Comparison of ENCODE assay signal across 17 cellular contexts in genomic region chr11:108796551-108796950, GRCh38.
DNase-seq lines count a peak whose midpoint lies in the region; ATAC-seq and TF ChIP-seq lines count a peak whose summit lies in the region.
"Had no signal": no experiment of that assay in that cellular context is flagged by ENCODE, and none has a peak within 500 bp of the region (broad histone marks: within the 10 kb centered on the region; RNA-seq: fewer than 3 reads in every experiment).

No MANE protein-coding gene starts in this region.

- intact Hi-C loops in colonic mucosa (cut with DNase I), result no loop called here

- no CpG with 5 or more reads among the region's 4 CpGs for WGBS in trophoblast cell (ENCODE audit: extremely low coverage, insufficient coverage, insufficient read length)
- 88 to 92% methylated on average over 2 to 4 of the region's 4 CpGs for WGBS in gastroesophageal sphincter (ENCODE audit: low coverage in 1 of 2), 2 donors

- CTCF ChIA-PET in WTC11 (lab: Charles Lee), result no interaction called here

- no peak for TF ChIP-seq POLR2A in gastroesophageal sphincter (IDR thresholded peaks at IDR 0.05)

- no peak overlapping the region for H3K4me3 Mint-ChIP-seq in WTC11
- H3K4me3 Mint-ChIP-seq: CD14-positive monocyte; CD4-positive, alpha-beta memory T cell; IgD-negative memory B cell had no signal

- H3K27me3 Mint-ChIP-seq in WTC11 (ENCODE audit: low read depth), result no peaks in the 10 kb centered on the region
- H3K27me3 Mint-ChIP-seq: CD4-positive, alpha-beta memory T cell; IgD-negative memory B cell had no signal

- H3K4me2 ChIP-seq in BLaER1 treated with 17β-estradiol and CSF1 and Interleukin-3, amounts not matched to agents 10 nM and 100 nM, result peak overlapping the region; percentile 58 to 76 (median 64); a peak in 18 of 22 replicates
- no peak overlapping the region for H3K4me2 ChIP-seq in trophoblast cell (ENCODE audit: low read length)

- H3K27me3 ChIP-seq in BLaER1 treated with 17β-estradiol and CSF1 and Interleukin-3, amounts not matched to agents 10 nM and 100 nM, result no peaks in the 10 kb centered on the region
- H3K27me3 ChIP-seq in H7 (ENCODE audit: control insufficient read depth, insufficient read depth, low read length) (no peaks in the 10 kb centered on the region), trophoblast cell (ENCODE audit: insufficient read depth, low read length) (no peaks in the 10 kb centered on the region), colonic mucosa (no peaks in the 10 kb centered on the region), gastroesophageal sphincter (no peaks in the 10 kb centered on the region)
- H3K27me3 ChIP-seq: BE2C had no signal

- H3K9ac ChIP-seq in BLaER1 treated with 17β-estradiol and CSF1 and Interleukin-3, amounts not matched to agents 10 nM and 100 nM, result no peak overlapping the region
- H3K9ac ChIP-seq in trophoblast cell (ENCODE audit: low read length) (no peak overlapping the region), colonic mucosa (ENCODE audit: low read depth in 2 of 2, low read length in 2 of 2) (no peak overlapping the region)

- H2AFZ ChIP-seq in trophoblast cell (ENCODE audit: insufficient read depth, low read length, poor library complexity), result no peak overlapping the region

- peaks cover 33% of the 10 kb centered on the region for H3K4me1 Mint-ChIP-seq in WTC11

- H4K8ac ChIP-seq in trophoblast cell (ENCODE audit: low read depth, low read length), result no peak overlapping the region

- no peak overlapping the region for H3K27ac Mint-ChIP-seq in WTC11
- H3K27ac Mint-ChIP-seq: CD14-positive monocyte; CD4-positive, alpha-beta memory T cell; IgD-negative memory B cell had no signal

- H3K79me2 ChIP-seq in trophoblast cell (ENCODE audit: control insufficient read depth, insufficient read depth, low read length, poor library complexity), result no peaks in the 10 kb centered on the region

- no peak overlapping the region for H4K12ac ChIP-seq in trophoblast cell (ENCODE audit: low read depth, low read length)

- H2BK120ac ChIP-seq in trophoblast cell (ENCODE audit: insufficient read depth, low read length, poor library complexity), result no peak overlapping the region

- peaks cover 16 to 28% (median 22%) of the 10 kb centered on the region in 10 experiments for H3K4me1 ChIP-seq in BLaER1 treated with 17β-estradiol and CSF1 and Interleukin-3, amounts not matched to agents 10 nM and 100 nM
- no peaks in the 10 kb centered on the region for H3K4me1 ChIP-seq in trophoblast cell (ENCODE audit: control insufficient read depth in 1 of 2, insufficient read depth in 2 of 2, low read length in 2 of 2)
- no peaks in the 10 kb centered on the region for H3K4me1 ChIP-seq in colonic mucosa
- H3K4me1 ChIP-seq in gastroesophageal sphincter, result no peaks in the 10 kb centered on the region

- no peak overlapping the region for H3K18ac ChIP-seq in trophoblast cell (ENCODE audit: low read length)

- peak; percentile 2 for DNase-seq in H7
- DNase-seq in WTC11 (ENCODE audit: low spot score), result no peak
- no peak for DNase-seq in trophoblast cell
- DNase-seq in colonic mucosa, result no peak
- DNase-seq: ACHN; BE2C; CD4-positive, alpha-beta memory T cell; DMS153; DMS79; GDM1; GOT3; KBM-7 had no signal

- H3K4ac ChIP-seq in trophoblast cell (ENCODE audit: low read depth, low read length), result no peak overlapping the region

- H3K9me3 ChIP-seq in BLaER1 treated with 17β-estradiol and CSF1 and Interleukin-3, amounts not matched to agents 10 nM and 100 nM (replicated peaks in 1 of 11), result peaks cover 0 to 7% (median 0%) of the 10 kb centered on the region in 11 experiments; a peak in 4 of 22 replicates
- H3K9me3 ChIP-seq in trophoblast cell (ENCODE audit: insufficient read depth, low read depth, low read length) (no peaks in the 10 kb centered on the region), colonic mucosa (no peaks in the 10 kb centered on the region), gastroesophageal sphincter (no peaks in the 10 kb centered on the region)
- H3K9me3 ChIP-seq: BE2C had no signal

- no peak overlapping the region for H2BK12ac ChIP-seq in trophoblast cell (ENCODE audit: low read length)

- H3K9me3 Mint-ChIP-seq in WTC11, result peaks cover 3% of the 10 kb centered on the region
- H3K9me3 Mint-ChIP-seq: CD4-positive, alpha-beta memory T cell; IgD-negative memory B cell had no signal

- H3K36me3 ChIP-seq in BLaER1 treated with 17β-estradiol and CSF1 and Interleukin-3, amounts not matched to agents 10 nM and 100 nM, result peaks cover 0 to 6% (median 0%) of the 10 kb centered on the region in 11 experiments; a peak in 1 of 22 replicates
- H3K36me3 ChIP-seq in H7 (replicated peaks; ENCODE audit: control insufficient read depth, insufficient read depth, low read length) (no peaks in the 10 kb centered on the region), trophoblast cell (ENCODE audit: control insufficient read depth in 1 of 2, insufficient read depth in 2 of 2, low read length in 2 of 2) (no peaks in the 10 kb centered on the region), colonic mucosa (no peaks in the 10 kb centered on the region), gastroesophageal sphincter (no peaks in the 10 kb centered on the region)
- H3K36me3 ChIP-seq: BE2C had no signal

- ATAC-seq in WTC11 (peak; percentile 52), gastroesophageal sphincter (no peak)
- ATAC-seq: HCT116 had no signal

- peaks cover 2% of the 10 kb centered on the region; the same call in 1 of the 2 replicates for H3K36me3 Mint-ChIP-seq in WTC11
- H3K36me3 Mint-ChIP-seq: IgD-negative memory B cell had no signal

- TF ChIP-seq CTCF in WTC11 (IDR thresholded peaks at IDR 0.05) (no peak), colonic mucosa (IDR thresholded peaks at IDR 0.05) (no peak), gastroesophageal sphincter (IDR thresholded peaks at IDR 0.05) (no peak)

- H4K91ac ChIP-seq in trophoblast cell (ENCODE audit: low read depth, low read length), result no peak overlapping the region

- TF ChIP-seq EP300 in gastroesophageal sphincter (IDR thresholded peaks at IDR 0.05), result no peak

- POLR2A ChIA-PET in WTC11 (lab: Charles Lee), result no interaction called here

- no peaks in the 10 kb centered on the region for H3K79me1 ChIP-seq in trophoblast cell (ENCODE audit: low read length)

- H2AK5ac ChIP-seq in trophoblast cell (ENCODE audit: low read length), result no peak overlapping the region

- H3K14ac ChIP-seq in trophoblast cell (ENCODE audit: low read length), result no peak overlapping the region

- H4K20me1 ChIP-seq in BLaER1 treated with 17β-estradiol and CSF1 and Interleukin-3, amounts not matched to agents 10 nM and 100 nM, result peaks cover 0 to 96% (median 28%) of the 10 kb centered on the region in 11 experiments; a peak in 14 of 22 replicates

- no peak overlapping the region for H3K4me3 ChIP-seq in BLaER1 treated with 17β-estradiol and CSF1 and Interleukin-3, amounts not matched to agents 10 nM and 100 nM
- H3K4me3 ChIP-seq in H7 (ENCODE audit: insufficient read depth, low read depth, low read length) (no peak overlapping the region), trophoblast cell (ENCODE audit: low read depth, low read length) (no peak overlapping the region), colonic mucosa (no peak overlapping the region), gastroesophageal sphincter (no peak overlapping the region)

- H3K27ac ChIP-seq in BLaER1 treated with 17β-estradiol and CSF1 and Interleukin-3, amounts not matched to agents 10 nM and 100 nM, result no peak overlapping the region
- H3K27ac ChIP-seq in trophoblast cell (ENCODE audit: low read depth, low read length), result no peak overlapping the region
- H3K27ac ChIP-seq in colonic mucosa, result no peak overlapping the region
- no peak overlapping the region for H3K27ac ChIP-seq in gastroesophageal sphincter

- H2BK5ac ChIP-seq in trophoblast cell (ENCODE audit: low read depth, low read length, poor library complexity), result no peak overlapping the region

- H3K23ac ChIP-seq in trophoblast cell (ENCODE audit: low read length), result no peak overlapping the region

TF ChIP-seq in WTC11, 78 proteins besides CTCF, POLR2A, EP300 and RAD21:
- TF ChIP-seq AFF4 (CRISPR knock-in tag; IDR thresholded peaks at IDR 0.05; ENCODE audit: borderline replicate concordance), result no peak
- no peak for TF ChIP-seq ZBTB21 (CRISPR knock-in tag; IDR thresholded peaks at IDR 0.05; ENCODE audit: borderline replicate concordance)
- TF ChIP-seq GTF2I (CRISPR knock-in tag; conservative IDR thresholded peaks at IDR 0.05), result no peak
- no peak for TF ChIP-seq ZBTB43 (CRISPR knock-in tag; IDR thresholded peaks at IDR 0.05)
TF ChIP-seq in WTC11: peak in this region for 0.
